1 cellular context compared by ENCODE assay signal in the genomic region with DNA sequence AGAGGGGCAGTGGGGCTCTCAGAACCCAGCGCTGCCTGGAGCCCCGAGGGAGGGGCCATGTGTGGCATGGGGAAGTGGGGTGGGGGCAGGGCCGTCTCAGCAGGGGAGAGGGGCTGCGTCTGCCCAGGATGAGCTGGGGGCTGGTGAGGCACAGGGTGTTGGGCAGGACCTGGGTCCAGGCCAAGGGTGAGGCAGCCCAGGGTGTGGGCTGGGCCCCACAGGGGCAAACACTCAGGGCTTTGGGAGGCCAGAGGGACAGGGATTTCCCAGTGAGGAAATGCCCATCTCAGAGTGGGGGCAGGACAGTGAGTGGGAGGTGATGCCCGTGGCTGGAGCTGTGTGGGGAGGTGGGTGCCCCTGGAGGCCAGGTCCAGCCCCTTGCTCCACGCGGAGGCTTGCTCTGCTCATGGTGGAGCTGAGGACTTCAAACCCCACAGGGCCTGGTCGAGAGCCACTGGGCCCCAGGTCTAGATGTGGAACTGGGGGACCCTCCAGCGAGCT.
TF ChIP-seq lines count a peak whose summit lies in the region.

No MANE protein-coding gene starts in this region.

TF ChIP-seq in A549, 52 proteins besides CTCF, POLR2A, EP300 and RAD21:
- no peak for TF ChIP-seq EHMT2 (IDR thresholded peaks at IDR 0.05; ENCODE audit: low read depth)
- TF ChIP-seq CEBPB (IDR thresholded peaks at IDR 0.05): no peak
- TF ChIP-seq, protein P1, sequence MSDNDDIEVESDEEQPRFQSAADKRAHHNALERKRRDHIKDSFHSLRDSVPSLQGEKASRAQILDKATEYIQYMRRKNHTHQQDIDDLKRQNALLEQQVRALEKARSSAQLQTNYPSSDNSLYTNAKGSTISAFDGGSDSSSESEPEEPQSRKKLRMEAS (IDR thresholded peaks at IDR 0.05): peak; percentile 20; the same call in 1 of the 2 replicates
- no peak for TF ChIP-seq FOXS1 (CRISPR knock-in tag; IDR thresholded peaks at IDR 0.05)
- TF ChIP-seq POLR2AphosphoS2 (conservative IDR thresholded peaks at IDR 0.05; ENCODE audit: low read length): no peak
- no peak for TF ChIP-seq ZFP36 (IDR thresholded peaks at IDR 0.05; ENCODE audit: borderline replicate concordance, partially characterized antibody)
- no peak for TF ChIP-seq CHD2 (IDR thresholded peaks at IDR 0.05; ENCODE audit: low read length, partially characterized antibody)
- no peak for TF ChIP-seq KDM1A (IDR thresholded peaks at IDR 0.05; ENCODE audit: low read depth)
- no peak for TF ChIP-seq MAZ (IDR thresholded peaks at IDR 0.05; ENCODE audit: borderline replicate concordance, low read depth, low read length)
- no peak for TF ChIP-seq CHD4 (IDR thresholded peaks at IDR 0.05; ENCODE audit: borderline replicate concordance)
- no peak for TF ChIP-seq TFCP2L1 (CRISPR knock-in tag; IDR thresholded peaks at IDR 0.05)
- TF ChIP-seq NR3C1 (IDR thresholded peaks at IDR 0.05): no peak
- no peak for TF ChIP-seq PHF8 (IDR thresholded peaks at IDR 0.05; ENCODE audit: borderline replicate concordance, low read depth)
- TF ChIP-seq JUNB (IDR thresholded peaks at IDR 0.05): no peak
- TF ChIP-seq GATA3 (IDR thresholded peaks at IDR 0.05; ENCODE audit: borderline replicate concordance): 0 out of 2 replicates have a peak, but pooled peaks have one; percentile 21
- no peak for TF ChIP-seq NPAS2 (CRISPR knock-in tag; IDR thresholded peaks at IDR 0.05; ENCODE audit: borderline replicate concordance)
- TF ChIP-seq RNF2 (IDR thresholded peaks at IDR 0.05; ENCODE audit: borderline replicate concordance, low read depth): no peak
